In genomic region chr22:49233507-49234100, GRCh38 we compare ENCODE assay signal across 23 cellular contexts.
A peak's percentile ranks its signal among the peaks of the same experiment; 100 is the strongest.
DNase-seq lines count a peak whose midpoint lies in the region; ATAC-seq and TF ChIP-seq lines count a peak whose summit lies in the region.
"Had no signal": no experiment of that assay in that cellular context is flagged by ENCODE, and none has a peak within 500 bp of the region (broad histone marks: within the 10 kb centered on the region; RNA-seq: fewer than 3 reads in every experiment).

No MANE protein-coding gene starts in this region.

- DNase-seq in cardiac septum (ENCODE audit: low spot score) (peak; percentile 47), Right ventricle myocardium superior (no peak), coronary artery (ENCODE audit: low spot score) (peak; percentile 52), mucosa of gallbladder (ENCODE audit: low spot score) (peak; percentile 7), HPDE6-E6E7 (ENCODE audit: extremely low spot score) (no peak), MV-4-11 (lab: John Stamatoyannopoulos, UW) (no peak)
- DNase-seq in activated CD8-positive, alpha-beta T cell treated with anti-CD3 and anti-CD28 coated beads, Interleukin-2, amount 10 ng/mL, durations not matched to agents 7 days and 5 days: no peak
- DNase-seq: DMS53; GDM1; GM23248; KG1; NCI-H1105; NCI-H2029 treated with DMSO at 0.1 percent for 48 hours; NCI-H345; NCI-H524; NCI-H774; NK-92 treated with Interleukin-12 subunit alpha and Interleukin-12 subunit beta, amount 100 ng/mL, for 24 hours; SJCRH30 had no signal

- intact Hi-C loops in cardiac septum (cut with DNase I): no loop called here
- intact Hi-C loops in Right ventricle myocardium superior (cut with DNase I): no loop called here

- H3K27ac Mint-ChIP-seq in activated CD8-positive, alpha-beta T cell treated with anti-CD3 and anti-CD28 coated beads, Interleukin-2, amount 10 ng/mL, durations not matched to agents 7 days and 5 days: no peak overlapping the region
- H3K27ac Mint-ChIP-seq: B cell, CD14-positive monocyte had no signal

- H3K4me3 ChIP-seq in coronary artery: no peak overlapping the region
- H3K4me3 ChIP-seq: A549, GM23248, SJCRH30 had no signal

- no peak overlapping the region for H3K4me3 Mint-ChIP-seq in activated CD8-positive, alpha-beta T cell treated with anti-CD3 and anti-CD28 coated beads, Interleukin-2, amount 10 ng/mL, durations not matched to agents 7 days and 5 days
- H3K4me3 Mint-ChIP-seq: B cell, CD14-positive monocyte had no signal

- no peaks in the 10 kb centered on the region for H3K36me3 Mint-ChIP-seq in activated CD8-positive, alpha-beta T cell treated with anti-CD3 and anti-CD28 coated beads, Interleukin-2, amount 10 ng/mL, durations not matched to agents 7 days and 5 days (ENCODE audit: low read depth)
- H3K36me3 Mint-ChIP-seq: CD14-positive monocyte had no signal

- ATAC-seq in Right ventricle myocardium superior (ENCODE audit: poor library complexity): no peak
- ATAC-seq in activated CD8-positive, alpha-beta T cell treated with anti-CD3 and anti-CD28 coated beads, Interleukin-2, amount 10 ng/mL, durations not matched to agents 7 days and 5 days: no peak
- ATAC-seq: A549, HCT116, Panc1 had no signal

- POLR2A ChIA-PET in activated CD8-positive, alpha-beta T cell treated with anti-CD3 and anti-CD28 coated beads, Interleukin-2, amount 10 ng/mL, durations not matched to agents 7 days and 5 days (lab: Charles Lee): no interaction called here

- no peaks in the 10 kb centered on the region for H3K9me3 Mint-ChIP-seq in activated CD8-positive, alpha-beta T cell treated with anti-CD3 and anti-CD28 coated beads, Interleukin-2, amount 10 ng/mL, durations not matched to agents 7 days and 5 days (ENCODE audit: insufficient read depth)

- CTCF ChIA-PET in activated CD8-positive, alpha-beta T cell treated with anti-CD3 and anti-CD28 coated beads, Interleukin-2, amount 10 ng/mL, durations not matched to agents 7 days and 5 days (lab: Charles Lee): no interaction called here

- TF ChIP-seq CTCF in coronary artery (IDR thresholded peaks at IDR 0.05): no peak

- no peaks in the 10 kb centered on the region for H3K4me1 Mint-ChIP-seq in activated CD8-positive, alpha-beta T cell treated with anti-CD3 and anti-CD28 coated beads, Interleukin-2, amount 10 ng/mL, durations not matched to agents 7 days and 5 days (ENCODE audit: low read depth)
- H3K4me1 Mint-ChIP-seq: B cell, CD14-positive monocyte had no signal

- no peak overlapping the region for H3K27ac ChIP-seq in coronary artery
- H3K27ac ChIP-seq: A549, GM23248, SJCRH30 had no signal

- H3K27me3 Mint-ChIP-seq in activated CD8-positive, alpha-beta T cell treated with anti-CD3 and anti-CD28 coated beads, Interleukin-2, amount 10 ng/mL, durations not matched to agents 7 days and 5 days (ENCODE audit: low read depth): no peaks in the 10 kb centered on the region

Comparison
In these comparisons a context has a peak if more than half of its experiments do, and no peak if none do; other contexts are left out.
1. DNase-seq: peak in cardiac septum (single experiment), coronary artery (single experiment) and mucosa of gallbladder (single experiment); none in Right ventricle myocardium superior (single experiment), HPDE6-E6E7 (single experiment), MV-4-11 (single experiment) and activated CD8-positive, alpha-beta T cell treated with anti-CD3 and anti-CD28 coated beads, Interleukin-2, amount 10 ng/mL, durations not matched to agents 7 days and 5 days (single experiment).